Comparison of ENCODE assay signal across 1 cellular context in genomic region chr1:100202677-100203076, GRCh38. TPM values are rescaled to one million over a fixed set of nuclear protein-coding genes. Genes with fewer than 3 reads are reported as not detected.
"Had no signal": no experiment of that assay in that cellular context is flagged by ENCODE, and none has a peak within 500 bp of the region (broad histone marks: within the 10 kb centered on the region; RNA-seq: fewer than 3 reads in every experiment).

No MANE protein-coding gene starts in this region.

RNA-seq across cellular contexts. Expression of gene LRRC39, which starts 24.6 kb away (rescaled TPM):
- total RNA-seq: dermis blood vessel endothelial cell had no signal
